Comparison of ENCODE assay signal across 23 cellular contexts in genomic region chr7:156020566-156020965, GRCh38.
"Had no signal": no experiment of that assay in that cellular context is flagged by ENCODE, and none has a peak within 500 bp of the region (broad histone marks: within the 10 kb centered on the region; RNA-seq: fewer than 3 reads in every experiment).

No MANE protein-coding gene starts in this region.

- DNase-seq: activated B cell treated with CpG ODN at 0.5 μM for 24 hours; activated CD4-positive, alpha-beta T cell treated with anti-CD3 and anti-CD28 coated beads for 48 hours; activated CD4-positive, alpha-beta T cell treated with anti-CD3 and anti-CD28 coated beads, Interleukin-2, amount 50 U/mL, for 1 hour; activated CD4-positive, alpha-beta T cell treated with anti-CD3 and anti-CD28 coated beads, Interleukin-2, amount 50 U/mL, for 48 hours; activated effector memory CD4-positive, alpha-beta T cell treated with Interleukin-2 at 50 U/mL for 16 hours; activated gamma-delta T cell treated with Interleukin-2 at 50 U/mL for 16 hours; activated naive CD4-positive, alpha-beta T cell treated with anti-CD3 and anti-CD28 coated beads, Interleukin-2, amount 50 U/mL, for 16 hours; activated naive CD4-positive, alpha-beta T cell treated with Interleukin-2 at 50 U/mL for 16 hours; activated T-cell treated with anti-CD3 and anti-CD28 coated beads, Interleukin-2, amount 50 U/mL, for 4 hours; amygdala; body of pancreas; caudate nucleus; cortex of kidney; dermis blood vessel endothelial cell; effector CD8-positive, alpha-beta T cell; foreskin fibroblast; SW 1271; T-cell; T-helper 9 cell; WERI-Rb-1 had no signal

- H3K27ac Mint-ChIP-seq: activated B cell treated with CpG ODN at 0.5 μM for 24 hours; activated T-helper 17 cell treated with anti-CD3 and anti-CD28 coated beads, Interleukin-2, amount 50 U/mL, for 72 hours; T-cell; T-helper 1 cell treated with Interleukin-12 subunit alpha and Interleukin-12 subunit beta and Interleukin-4 antibody, amounts not matched to agents 30 μg/mL and 1 μg/mL, for 36 hours had no signal

- H3K4me1 Mint-ChIP-seq: activated B cell treated with CpG ODN at 0.5 μM for 24 hours; activated T-helper 17 cell treated with anti-CD3 and anti-CD28 coated beads, Interleukin-2, amount 50 U/mL, for 72 hours; T-cell had no signal

- H3K4me3 Mint-ChIP-seq: activated B cell treated with CpG ODN at 0.5 μM for 24 hours; activated T-cell treated with anti-CD3 and anti-CD28 coated beads, Interleukin-2, amount 50 U/mL, for 4 hours; activated T-helper 17 cell treated with anti-CD3 and anti-CD28 coated beads, Interleukin-2, amount 50 U/mL, for 72 hours; T-cell; T-helper 1 cell treated with Interleukin-12 subunit alpha and Interleukin-12 subunit beta and Interleukin-4 antibody, amounts not matched to agents 30 μg/mL and 1 μg/mL, for 36 hours had no signal

- H3K36me3 Mint-ChIP-seq: T-cell had no signal

- H3K27me3 Mint-ChIP-seq: activated B cell treated with CpG ODN at 0.5 μM for 24 hours had no signal

- ATAC-seq: activated CD4-positive, CD25-positive, alpha-beta regulatory T cell treated with anti-CD3 and anti-CD28 coated beads, Interleukin-2, amount 50 U/mL, for 24 hours; activated T-helper 17 cell treated with anti-CD3 and anti-CD28 coated beads, Interleukin-2, amount 50 U/mL, for 72 hours; body of pancreas; T-cell had no signal

- H3K9me3 Mint-ChIP-seq: activated B cell treated with CpG ODN at 0.5 μM for 24 hours; activated T-cell treated with anti-CD3 and anti-CD28 coated beads, Interleukin-2, amount 50 U/mL, for 4 hours; activated T-helper 17 cell treated with anti-CD3 and anti-CD28 coated beads, Interleukin-2, amount 50 U/mL, for 72 hours; T-cell; T-helper 1 cell treated with Interleukin-12 subunit alpha and Interleukin-12 subunit beta and Interleukin-4 antibody, amounts not matched to agents 30 μg/mL and 1 μg/mL, for 36 hours had no signal
